In the genomic region with DNA sequence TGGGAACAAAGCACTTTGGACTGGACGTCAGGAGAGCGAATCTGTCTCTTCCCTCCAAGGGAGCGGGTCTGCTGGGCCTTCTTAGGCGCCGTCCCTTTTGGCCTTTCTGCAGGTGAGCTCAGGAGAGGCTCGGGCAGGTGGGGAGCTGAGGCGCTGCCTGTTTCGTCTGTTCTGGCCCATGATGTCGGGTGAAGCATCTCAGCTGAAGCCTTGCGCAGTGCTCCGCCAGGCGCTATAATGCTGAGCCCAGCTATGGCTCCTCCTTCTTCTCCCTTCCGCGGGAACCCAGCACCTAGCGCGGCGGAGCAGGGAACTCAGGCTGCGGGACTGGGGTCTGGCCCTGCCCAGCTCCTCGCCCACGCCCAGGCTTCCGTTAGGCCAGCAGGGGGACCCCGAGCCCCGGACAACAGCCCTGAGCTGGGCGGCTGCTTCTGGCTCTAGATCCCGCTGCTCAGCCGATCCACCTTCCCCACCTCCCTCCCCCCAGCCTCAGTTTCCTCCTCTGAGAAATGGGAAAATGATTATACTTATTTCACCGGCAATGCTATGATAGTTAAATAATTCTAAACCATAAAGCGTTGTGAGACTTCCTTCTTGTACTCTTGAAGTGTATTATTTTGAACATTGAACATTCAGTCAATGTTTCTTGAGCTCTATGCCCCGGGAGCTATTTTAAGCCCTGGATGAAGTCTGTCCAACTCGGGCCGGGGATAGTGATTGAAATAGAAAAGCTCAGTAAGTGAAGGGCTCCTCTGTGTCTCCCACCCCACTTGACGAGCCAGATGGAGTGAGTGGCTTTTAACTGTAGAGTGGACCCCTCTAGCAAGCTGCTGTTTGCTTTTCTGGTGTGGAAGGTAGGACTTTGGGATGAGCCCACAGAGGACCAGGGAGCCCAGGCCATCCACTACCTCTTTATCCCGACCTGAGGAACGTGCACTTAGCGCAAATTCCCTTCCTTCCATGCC, we compare ENCODE assay signal across 8 cellular contexts. TPM values are rescaled to one million over a fixed set of nuclear protein-coding genes. Genes with fewer than 3 reads are reported as not detected.
DNase-seq lines count a peak whose midpoint lies in the region; ATAC-seq and TF ChIP-seq lines count a peak whose summit lies in the region.

No MANE protein-coding gene starts in this region.

- no peaks in the 10 kb centered on the region for H3K36me3 ChIP-seq in neuronal stem cell (replicated peaks in 1 of 2; ENCODE audit: control insufficient read depth in 2 of 2, insufficient read depth in 2 of 2, low read length in 2 of 2)

- POLR2A ChIA-PET in WTC11 (lab: Charles Lee), result interaction anchor here (0.7 to 1.8 kb wide), 6 partner anchors 10 to 155 kb away, joined by 3 to 9 read pairs (median 4); a partner anchor contains a TSS

- no peak overlapping the region for H3K4me3 ChIP-seq in foreskin fibroblast (ENCODE audit: low read depth in 1 of 2, low read length in 2 of 2)
- H3K4me3 ChIP-seq in neuronal stem cell (ENCODE audit: low read length in 2 of 2), result no peak overlapping the region

- no peaks in the 10 kb centered on the region; the same call in 1 of the 2 replicates for H3K4me1 Mint-ChIP-seq in WTC11

- H3K23ac ChIP-seq in neuronal stem cell (ENCODE audit: low read depth, low read length, poor library complexity), result peak overlapping the region; percentile 2

- H3K14ac ChIP-seq in neuronal stem cell (ENCODE audit: low read length), result no peak overlapping the region

- H3K4me1 ChIP-seq in neuronal stem cell (ENCODE audit: control insufficient read depth in 2 of 2, insufficient read depth in 1 of 2, low read depth in 1 of 2, low read length in 2 of 2), result peaks cover 0 to 2% of the 10 kb centered on the region in 2 donors

- no peak overlapping the region for H3K27ac Mint-ChIP-seq in WTC11

- H2BK15ac ChIP-seq in neuronal stem cell (ENCODE audit: low read length), result peak overlapping the region; percentile 33

- H2AK5ac ChIP-seq in neuronal stem cell (ENCODE audit: low read depth, low read length), result no peak overlapping the region

- H3K4me2 ChIP-seq in neuronal stem cell (ENCODE audit: insufficient read depth, low read length, poor library complexity, severe bottlenecking), result no peak overlapping the region

- no peak overlapping the region for H3K4ac ChIP-seq in neuronal stem cell (ENCODE audit: low read length)

- TF ChIP-seq CTCF in WTC11 (IDR thresholded peaks at IDR 0.05) (peak; percentile 66), foreskin fibroblast (IDR thresholded peaks at IDR 0.05; ENCODE audit: low read depth, low read length) (peak; percentile 79)

- H3K9ac ChIP-seq in neuronal stem cell (ENCODE audit: low read depth, low read length, poor library complexity), result no peak overlapping the region

- H3K9me3 ChIP-seq in neuronal stem cell (replicated peaks in 1 of 2; ENCODE audit: control insufficient read depth in 2 of 2, insufficient read depth in 1 of 2, low read depth in 1 of 2, low read length in 2 of 2), result no peaks in the 10 kb centered on the region

- peak; percentile 100 for ATAC-seq in WTC11
- ATAC-seq in GM21717 (IDR thresholded peaks at IDR 0.05; ENCODE audit: unreplicated experiment), result no peak

- no peak overlapping the region for H3K27ac ChIP-seq in neuronal stem cell (replicated peaks; ENCODE audit: low read length)

- H3K36me3 Mint-ChIP-seq in WTC11, result no peaks in the 10 kb centered on the region

- no peak overlapping the region for H4K91ac ChIP-seq in neuronal stem cell (ENCODE audit: low read depth, low read length, poor library complexity)

- no peaks in the 10 kb centered on the region for H3K9me3 Mint-ChIP-seq in WTC11

- DNase-seq in stimulated activated CD4-positive, alpha-beta T cell treated with anti-CD3 and anti-CD28 coated beads, Interleukin-12 subunit alpha, Interleukin-12 subunit beta, amount 100 ng/mL, for 48 hours (ENCODE audit: low read depth in 2 of 3, low spot score in 1 of 3), result peak; percentile 16 to 30 (median 17)
- DNase-seq in stimulated activated CD4-positive, alpha-beta T cell treated with anti-CD3 and anti-CD28 coated beads, Interleukin-12 subunit alpha, Interleukin-12 subunit beta, amount 100 ng/mL, for 4 hours, result no peak
- peak; percentile 65 for DNase-seq in NCI-H146 treated with DMSO at 0.1 percent for 48 hours (lab: John Stamatoyannopoulos, UW; ENCODE audit: unreplicated experiment)
- peak; percentile 95 for DNase-seq in WTC11 (ENCODE audit: low spot score)
- peak; percentile 33 to 78 for DNase-seq in foreskin fibroblast
- DNase-seq in neuronal stem cell (ENCODE audit: low spot score), result peak; percentile 65
- no peak for DNase-seq in GF-D8 (lab: John Stamatoyannopoulos, UW)

- CTCF ChIA-PET in WTC11 (lab: Charles Lee), result interaction anchor here (0.5 to 4.9 kb wide), 72 partner anchors 9 to 540 kb away, joined by 3 to 192 read pairs (median 6); a partner anchor contains a TSS

- H3K4me3 Mint-ChIP-seq in WTC11, result peak overlapping the region; percentile 47

- H2BK120ac ChIP-seq in neuronal stem cell (ENCODE audit: low read depth, low read length), result no peak overlapping the region

- peaks cover 17% of the 10 kb centered on the region for H3K27me3 Mint-ChIP-seq in WTC11 (ENCODE audit: low read depth)

- H3K79me1 ChIP-seq in neuronal stem cell (ENCODE audit: low read depth, low read length), result no peaks in the 10 kb centered on the region

- H4K8ac ChIP-seq in neuronal stem cell (ENCODE audit: low read depth, low read length), result no peak overlapping the region

- peak overlapping the region; percentile 53 for H2AFZ ChIP-seq in neuronal stem cell (ENCODE audit: low read length)

- no CpG with 5 or more reads among the region's 35 CpGs for WGBS in neuronal stem cell (ENCODE audit: extremely low coverage in 2 of 2, insufficient read length in 2 of 2, insufficient replicate concordance in 1 of 2), 2 donors

- H2BK12ac ChIP-seq in neuronal stem cell (ENCODE audit: low read length), result peak overlapping the region; percentile 52

- H3K18ac ChIP-seq in neuronal stem cell (ENCODE audit: low read length), result peak overlapping the region; percentile 83

- H3K27me3 ChIP-seq in neuronal stem cell (ENCODE audit: control insufficient read depth in 3 of 3, insufficient read depth in 3 of 3, low read depth in 1 of 3, low read length in 3 of 3), result peaks cover 0 to 48% (median 5%) of the 10 kb centered on the region in 3 experiments

- H2BK5ac ChIP-seq in neuronal stem cell (ENCODE audit: low read length), result no peak overlapping the region

TF ChIP-seq in WTC11, 78 proteins besides CTCF, POLR2A, EP300 and RAD21 (continues in another document):
- TF ChIP-seq, protein P1, sequence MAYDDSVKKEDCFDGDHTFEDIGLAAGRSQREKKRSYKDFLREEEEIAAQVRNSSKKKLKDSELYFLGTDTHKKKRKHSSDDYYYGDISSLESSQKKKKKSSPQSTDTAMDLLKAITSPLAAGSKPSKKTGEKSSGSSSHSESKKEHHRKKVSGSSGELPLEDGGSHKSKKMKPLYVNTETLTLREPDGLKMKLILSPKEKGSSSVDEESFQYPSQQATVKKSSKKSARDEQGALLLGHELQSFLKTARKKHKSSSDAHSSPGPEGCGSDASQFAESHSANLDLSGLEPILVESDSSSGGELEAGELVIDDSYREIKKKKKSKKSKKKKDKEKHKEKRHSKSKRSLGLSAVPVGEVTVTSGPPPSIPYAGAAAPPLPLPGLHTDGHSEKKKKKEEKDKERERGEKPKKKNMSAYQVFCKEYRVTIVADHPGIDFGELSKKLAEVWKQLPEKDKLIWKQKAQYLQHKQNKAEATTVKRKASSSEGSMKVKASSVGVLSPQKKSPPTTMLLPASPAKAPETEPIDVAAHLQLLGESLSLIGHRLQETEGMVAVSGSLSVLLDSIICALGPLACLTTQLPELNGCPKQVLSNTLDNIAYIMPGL (CRISPR knock-in tag; IDR thresholded peaks at IDR 0.05), result peak; percentile 77; the same call in 1 of the 2 replicates
- TF ChIP-seq ZNF219 (CRISPR knock-in tag; IDR thresholded peaks at IDR 0.05; ENCODE audit: borderline replicate concordance), result no peak
- no peak for TF ChIP-seq IRF2 (CRISPR knock-in tag; IDR thresholded peaks at IDR 0.05; ENCODE audit: borderline replicate concordance, low read depth)
- TF ChIP-seq, protein P2, sequence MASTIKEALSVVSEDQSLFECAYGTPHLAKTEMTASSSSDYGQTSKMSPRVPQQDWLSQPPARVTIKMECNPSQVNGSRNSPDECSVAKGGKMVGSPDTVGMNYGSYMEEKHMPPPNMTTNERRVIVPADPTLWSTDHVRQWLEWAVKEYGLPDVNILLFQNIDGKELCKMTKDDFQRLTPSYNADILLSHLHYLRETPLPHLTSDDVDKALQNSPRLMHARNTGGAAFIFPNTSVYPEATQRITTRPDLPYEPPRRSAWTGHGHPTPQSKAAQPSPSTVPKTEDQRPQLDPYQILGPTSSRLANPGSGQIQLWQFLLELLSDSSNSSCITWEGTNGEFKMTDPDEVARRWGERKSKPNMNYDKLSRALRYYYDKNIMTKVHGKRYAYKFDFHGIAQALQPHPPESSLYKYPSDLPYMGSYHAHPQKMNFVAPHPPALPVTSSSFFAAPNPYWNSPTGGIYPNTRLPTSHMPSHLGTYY (CRISPR knock-in tag; IDR thresholded peaks at IDR 0.05), result no peak
- TF ChIP-seq, protein P3, sequence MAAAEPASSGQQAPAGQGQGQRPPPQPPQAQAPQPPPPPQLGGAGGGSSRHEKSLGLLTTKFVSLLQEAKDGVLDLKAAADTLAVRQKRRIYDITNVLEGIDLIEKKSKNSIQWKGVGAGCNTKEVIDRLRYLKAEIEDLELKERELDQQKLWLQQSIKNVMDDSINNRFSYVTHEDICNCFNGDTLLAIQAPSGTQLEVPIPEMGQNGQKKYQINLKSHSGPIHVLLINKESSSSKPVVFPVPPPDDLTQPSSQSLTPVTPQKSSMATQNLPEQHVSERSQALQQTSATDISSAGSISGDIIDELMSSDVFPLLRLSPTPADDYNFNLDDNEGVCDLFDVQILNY (CRISPR knock-in tag; IDR thresholded peaks at IDR 0.05), result 0 out of 2 replicates have a peak, but pooled peaks have one; percentile 50
- peak; percentile 60; the same call in 1 of the 2 replicates for TF ChIP-seq FOXP1 (CRISPR knock-in tag; IDR thresholded peaks at IDR 0.05; ENCODE audit: borderline replicate concordance)
- TF ChIP-seq CREB1 (CRISPR knock-in tag; IDR thresholded peaks at IDR 0.05), result no peak

RNA-seq across cellular contexts. Expression of a gene that starts 9.6 kb away (rescaled TPM):
- 1.8 to 2.7 TPM (median 2.6 TPM) in 3 replicates for total RNA-seq in WTC11 (2021)
- polyA plus RNA-seq in neuronal stem cell (2013, experiment 1 of 2), result 4.7 TPM
- polyA plus RNA-seq in neuronal stem cell (2013, experiment 2 of 2), result 4.6 TPM

RNA-seq across cellular contexts. Expression of a gene that starts 32.1 kb away (rescaled TPM):
- total RNA-seq in WTC11 (2021), result not detected in 3 replicates
- polyA plus RNA-seq in neuronal stem cell (2013, experiment 1 of 2), result 0.04 TPM
- 0.06 TPM for polyA plus RNA-seq in neuronal stem cell (2013, experiment 2 of 2)

RNA-seq across cellular contexts. Expression of a gene that starts 57.7 kb away (rescaled TPM):
- not detected in 3 replicates for total RNA-seq in WTC11 (2021)
- not detected for polyA plus RNA-seq in neuronal stem cell (2013, experiment 1 of 2)
- polyA plus RNA-seq in neuronal stem cell (2013, experiment 2 of 2), result not detected

Comparison
In these comparisons a context has a peak if more than half of its experiments do, and no peak if none do; other contexts are left out.
1. DNase-seq: peak in stimulated activated CD4-positive, alpha-beta T cell treated with anti-CD3 and anti-CD28 coated beads, Interleukin-12 subunit alpha, Interleukin-12 subunit beta, amount 100 ng/mL, for 48 hours (3 of 3), NCI-H146 treated with DMSO at 0.1 percent for 48 hours (single experiment), WTC11 (single experiment), foreskin fibroblast (2 of 2) and neuronal stem cell (single experiment); none in stimulated activated CD4-positive, alpha-beta T cell treated with anti-CD3 and anti-CD28 coated beads, Interleukin-12 subunit alpha, Interleukin-12 subunit beta, amount 100 ng/mL, for 4 hours (single experiment) and GF-D8 (single experiment).